ENCODE assay signal across 16 cellular contexts in genomic region chr4:7772708-7773385, GRCh38.
DNase-seq lines count a peak whose midpoint lies in the region; ATAC-seq and TF ChIP-seq lines count a peak whose summit lies in the region.
"Had no signal": no experiment of that assay in that cellular context is flagged by ENCODE, and none has a peak within 500 bp of the region (broad histone marks: within the 10 kb centered on the region; RNA-seq: fewer than 3 reads in every experiment).

No MANE protein-coding gene starts in this region.

- H3K4me1 ChIP-seq in psoas muscle = no peaks in the 10 kb centered on the region

- no peaks in the 10 kb centered on the region for H3K9me3 Mint-ChIP-seq in chondrocyte (ENCODE audit: low read depth)
- no peaks in the 10 kb centered on the region for H3K9me3 Mint-ChIP-seq in activated T-cell treated with anti-CD3 and anti-CD28 coated beads, Interleukin-2, amount 50 U/mL, for 4 hours
- H3K9me3 Mint-ChIP-seq: IgD-negative memory B cell; stimulated activated naive B cell treated with anti-CD40 and anti-IgM and Interleukin-4, amounts not matched to agents 10 μg/mL and 1 μg/mL and 100 μg/mL, for 72 hours had no signal

- 78 to 81% (median 80%) methylated on average over 31 of the region's 31 CpGs for WGBS in psoas muscle, 3 donors

- H3K36me3 ChIP-seq in psoas muscle (ENCODE audit: insufficient read depth in 1 of 2, low read depth in 1 of 2) = peaks cover 0 to 57% of the 10 kb centered on the region in 2 donors

- H3K4me1 Mint-ChIP-seq in chondrocyte (ENCODE audit: low read depth) = no peaks in the 10 kb centered on the region
- H3K4me1 Mint-ChIP-seq in activated T-cell treated with anti-CD3 and anti-CD28 coated beads, Interleukin-2, amount 50 U/mL, for 4 hours (ENCODE audit: low read depth) = peaks cover 31% of the 10 kb centered on the region

- DNase-seq in EH (ENCODE audit: low read depth) (peak; percentile 37), chondrocyte (ENCODE audit: low spot score) (peak; percentile 86), kidney glomerular epithelial cell (lab: John Stamatoyannopoulos, UW) (peak; percentile 34), psoas muscle (peak; percentile 38 to 69), DMS153 treated with DMSO at 0.1 percent for 48 hours (lab: John Stamatoyannopoulos, UW; ENCODE audit: unreplicated experiment) (no peak), NCI-H2171 (lab: John Stamatoyannopoulos, UW) (no peak)
- no peak for DNase-seq in activated T-cell treated with anti-CD3 and anti-CD28 coated beads, Interleukin-2, amount 50 U/mL, for 4 hours
- DNase-seq: activated CD4-positive, CD25-positive, alpha-beta regulatory T cell treated with anti-CD3 and anti-CD28 coated beads, Interleukin-2, amount 50 U/mL, for 72 hours; activated T-cell treated with anti-CD3 and anti-CD28 coated beads, Interleukin-2, amount 50 U/mL, for 48 hours; brain microvascular endothelial cell; NCI-H1436 treated with DMSO at 0.1 percent for 48 hours; NK-92 treated with Interleukin-12 subunit alpha and Interleukin-12 subunit beta, amount 100 ng/mL, for 24 hours; stimulated activated CD4-positive, alpha-beta T cell treated with anti-CD3 and anti-CD28 coated beads, Interleukin-2, amount 100 ng/mL, for 24 hours; stimulated activated naive B cell treated with anti-CD40 and anti-IgM and Interleukin-4, amounts not matched to agents 10 μg/mL and 1 μg/mL and 100 μg/mL, for 72 hours had no signal

- no peak overlapping the region for H3K27ac ChIP-seq in psoas muscle
- H3K27ac ChIP-seq: brain microvascular endothelial cell had no signal

- TF ChIP-seq CTCF in chondrocyte (IDR thresholded peaks at IDR 0.05) (no peak), psoas muscle (IDR thresholded peaks at IDR 0.05) (no peak)

- H3K27me3 Mint-ChIP-seq in chondrocyte (ENCODE audit: low read depth) = no peaks in the 10 kb centered on the region
- no peaks in the 10 kb centered on the region for H3K27me3 Mint-ChIP-seq in activated T-cell treated with anti-CD3 and anti-CD28 coated beads, Interleukin-2, amount 50 U/mL, for 4 hours (ENCODE audit: low read depth)

- H3K4me3 Mint-ChIP-seq in chondrocyte (ENCODE audit: unreplicated experiment) = no peak overlapping the region
- H3K4me3 Mint-ChIP-seq in activated T-cell treated with anti-CD3 and anti-CD28 coated beads, Interleukin-2, amount 50 U/mL, for 4 hours = no peak overlapping the region
- H3K4me3 Mint-ChIP-seq: IgD-negative memory B cell; stimulated activated naive B cell treated with anti-CD40 and anti-IgM and Interleukin-4, amounts not matched to agents 10 μg/mL and 1 μg/mL and 100 μg/mL, for 72 hours had no signal

- peaks cover 59% of the 10 kb centered on the region for H3K36me3 Mint-ChIP-seq in chondrocyte (ENCODE audit: low read depth)
- H3K36me3 Mint-ChIP-seq in activated T-cell treated with anti-CD3 and anti-CD28 coated beads, Interleukin-2, amount 50 U/mL, for 4 hours (ENCODE audit: insufficient read depth) = peaks cover 19% of the 10 kb centered on the region
- H3K36me3 Mint-ChIP-seq: IgD-negative memory B cell; stimulated activated naive B cell treated with anti-CD40 and anti-IgM and Interleukin-4, amounts not matched to agents 10 μg/mL and 1 μg/mL and 100 μg/mL, for 72 hours had no signal

- intact Hi-C loops in psoas muscle (cut with DNase I) = no loop called here

- H3K27ac Mint-ChIP-seq in chondrocyte (ENCODE audit: unreplicated experiment) = peak overlapping the region; percentile 73
- H3K27ac Mint-ChIP-seq: stimulated activated naive B cell treated with anti-CD40 and anti-IgM and Interleukin-4, amounts not matched to agents 10 μg/mL and 1 μg/mL and 100 μg/mL, for 72 hours had no signal

- peak in 1 of 4 donors; percentile 36 for ATAC-seq in psoas muscle
- no peak for ATAC-seq in activated T-cell treated with anti-CD3 and anti-CD28 coated beads, Interleukin-2, amount 50 U/mL, for 4 hours
- no peak for ATAC-seq in HG03039 (IDR thresholded peaks at IDR 0.05; ENCODE audit: unreplicated experiment)

- no peaks in the 10 kb centered on the region for H3K9me3 ChIP-seq in psoas muscle

- no peaks in the 10 kb centered on the region for H3K27me3 ChIP-seq in psoas muscle (ENCODE audit: insufficient read depth in 3 of 3, low read length in 2 of 3)
- H3K27me3 ChIP-seq: brain microvascular endothelial cell had no signal

- H3K4me3 ChIP-seq in psoas muscle = no peak overlapping the region

Comparison
In these comparisons a context has a peak if more than half of its experiments do, and no peak if none do; other contexts are left out.
1. DNase-seq: peak in EH (single experiment), chondrocyte (single experiment), kidney glomerular epithelial cell (single experiment) and psoas muscle (2 of 2); none in DMS153 treated with DMSO at 0.1 percent for 48 hours (single experiment), activated T-cell treated with anti-CD3 and anti-CD28 coated beads, Interleukin-2, amount 50 U/mL, for 4 hours (single experiment) and NCI-H2171 (single experiment).